Comparison of ENCODE assay signal across 1 cellular context in genomic region chr14:49950275-49951250, GRCh38.
TF ChIP-seq lines count a peak whose summit lies in the region.

No MANE protein-coding gene starts in this region.

TF ChIP-seq in HCT116, 20 proteins besides CTCF, POLR2A, EP300 and RAD21 (continued from another document):
- TF ChIP-seq ATF3 (IDR thresholded peaks at IDR 0.05) = no peak
- TF ChIP-seq SIN3A (IDR thresholded peaks at IDR 0.05; ENCODE audit: low read depth) = no peak
- no peak for TF ChIP-seq ZNF274 (IDR thresholded peaks at IDR 0.05; ENCODE audit: low read depth, low read length)
- TF ChIP-seq SP1 (IDR thresholded peaks at IDR 0.05; ENCODE audit: low read depth) = peak; percentile 28; the same call in 1 of the 2 replicates
- peak; percentile 56; the same call in 1 of the 2 replicates for TF ChIP-seq POLR2AphosphoS5 (IDR thresholded peaks at IDR 0.05; ENCODE audit: low read depth, low read length)
- TF ChIP-seq EZH2phosphoT487 (IDR thresholded peaks at IDR 0.05; ENCODE audit: borderline replicate concordance) = no peak
